In genomic region chr11:65516135-65516968, GRCh38 we compare ENCODE assay signal across 10 cellular contexts. TPM values are rescaled to one million over a fixed set of nuclear protein-coding genes. Genes with fewer than 3 reads are reported as not detected.
A peak's percentile ranks its signal among the peaks of the same experiment; 100 is the strongest.
DNase-seq lines count a peak whose midpoint lies in the region; ATAC-seq and TF ChIP-seq lines count a peak whose summit lies in the region.
"Had no signal": no experiment of that assay in that cellular context is flagged by ENCODE, and none has a peak within 500 bp of the region (broad histone marks: within the 10 kb centered on the region; RNA-seq: fewer than 3 reads in every experiment).

No MANE protein-coding gene starts in this region.

- RAD21 ChIA-PET in HCT116 (lab: Charles Lee; ENCODE audit: low non-redundant PET in 1 of 2, low total read pairs in 2 of 2, uncharacterized antibody in 2 of 2, unreplicated experiment in 2 of 2), result no interaction called here

- no peak for TF ChIP-seq RAD21 in HCT116 (IDR thresholded peaks at IDR 0.05; ENCODE audit: low read depth)

- no peak overlapping the region for H3K9ac ChIP-seq in HCT116 (ENCODE audit: low read length)

- BruUV-seq in HCT116 (replicated peaks; lab: Mats Ljungman, UMichigan), result no TSS peak

- H3K9me3 ChIP-seq in CD8-positive, alpha-beta T cell (ENCODE audit: low read length), result no peaks in the 10 kb centered on the region
- H3K9me3 ChIP-seq in HCT116 (ENCODE audit: control insufficient read depth in 1 of 2, insufficient read depth in 1 of 2, low read depth in 1 of 2, low read length in 2 of 2) (no peaks in the 10 kb centered on the region), ascending aorta (no peaks in the 10 kb centered on the region)
- H3K9me3 ChIP-seq: body of pancreas, psoas muscle had no signal

- in situ Hi-C loops in brain microvascular endothelial cell (cut with HindIII; ENCODE audit: low pct_ligation_motif_present, low sequenced_read_pairs), result no loop called here

- intact Hi-C loops in CD8-positive, alpha-beta T cell (cut with DNase I, micrococcal nuclease), result loop anchor here in 1 of 2 experiments (5.0 kb wide), 1 partner anchor 309 kb away; no protein-coding TSS in a partner anchor
- intact Hi-C loops in HCT116 (cut with micrococcal nuclease) (no loop called here), ascending aorta (cut with DNase I) (no loop called here)

- H3K4me3 Mint-ChIP-seq in CD8-positive, alpha-beta T cell, result no peak overlapping the region
- peak overlapping the region; percentile 27 for H3K4me3 Mint-ChIP-seq in central memory CD8-positive, alpha-beta T cell
- H3K4me3 Mint-ChIP-seq in nephron progenitor cell, result no peak overlapping the region

- DNase-seq in CD8-positive, alpha-beta T cell, result no peak
- DNase-seq in HCT116 (ENCODE audit: low read depth, low spot score), result no peak
- DNase-seq in central memory CD8-positive, alpha-beta T cell (ENCODE audit: low spot score in 2 of 2), result no peak
- DNase-seq in nephron progenitor cell, result no peak
- DNase-seq in brain microvascular endothelial cell, result no peak
- DNase-seq in ascending aorta (ENCODE audit: low spot score in 2 of 2), result no peak
- DNase-seq in NCI-H226, result no peak
- DNase-seq: body of pancreas; psoas muscle; stimulated activated CD4-positive, alpha-beta T cell treated with anti-CD3 and anti-CD28 coated beads, Interleukin-1b, Interleukin-23, amount 100 ng/mL, for 48 hours had no signal

- H3K27ac ChIP-seq in CD8-positive, alpha-beta T cell (ENCODE audit: low read depth, low read length), result no peak overlapping the region
- no peak overlapping the region for H3K27ac ChIP-seq in HCT116 (ENCODE audit: low read depth, low read length)
- H3K27ac ChIP-seq in brain microvascular endothelial cell, result no peak overlapping the region
- no peak overlapping the region for H3K27ac ChIP-seq in ascending aorta
- H3K27ac ChIP-seq: body of pancreas, psoas muscle had no signal

- no peaks in the 10 kb centered on the region for H3K27me3 ChIP-seq in CD8-positive, alpha-beta T cell (ENCODE audit: insufficient read depth, low read length)
- H3K27me3 ChIP-seq in HCT116 (ENCODE audit: insufficient read depth, low read length) (no peaks in the 10 kb centered on the region), brain microvascular endothelial cell (replicated peaks) (no peaks in the 10 kb centered on the region), ascending aorta (no peaks in the 10 kb centered on the region)
- H3K27me3 ChIP-seq: body of pancreas had no signal

- no peak overlapping the region for H3K4me2 ChIP-seq in HCT116 (ENCODE audit: low read length)

- CTCF ChIA-PET in CD8-positive, alpha-beta T cell (lab: Charles Lee), result interaction anchor here (0.6 to 1.5 kb wide), 3 partner anchors 34 to 149 kb away, joined by 3 to 5 read pairs (median 4); no protein-coding TSS in a partner anchor
- CTCF ChIA-PET in HCT116 (lab: Charles Lee), result no interaction called here

- no peak for ATAC-seq in CD8-positive, alpha-beta T cell
- peak; percentile 39 for ATAC-seq in HCT116
- no peak for ATAC-seq in central memory CD8-positive, alpha-beta T cell (replicated peaks; ENCODE audit: extremely low read depth, poor library complexity, severe bottlenecking)
- ATAC-seq: body of pancreas, psoas muscle had no signal

- no peaks in the 10 kb centered on the region for H3K79me2 ChIP-seq in HCT116 (ENCODE audit: insufficient read depth, low read length)

- H3K9me3 Mint-ChIP-seq in CD8-positive, alpha-beta T cell, result no peaks in the 10 kb centered on the region
- H3K9me3 Mint-ChIP-seq in central memory CD8-positive, alpha-beta T cell, result no peaks in the 10 kb centered on the region
- no peaks in the 10 kb centered on the region for H3K9me3 Mint-ChIP-seq in nephron progenitor cell

- no peak for TF ChIP-seq CTCF in CD8-positive, alpha-beta T cell (IDR thresholded peaks at IDR 0.05)
- TF ChIP-seq CTCF in HCT116 (IDR thresholded peaks at IDR 0.05 in 2 of 3, conservative IDR thresholded peaks at IDR 0.05 in 1 of 3; ENCODE audit: borderline replicate concordance in 1 of 3, insufficient read depth in 1 of 3, low read depth in 2 of 3, low read length in 2 of 3), result no peak
- no peak for TF ChIP-seq CTCF in nephron progenitor cell (IDR thresholded peaks at IDR 0.05)
- no peak for TF ChIP-seq CTCF in brain microvascular endothelial cell (IDR thresholded peaks at IDR 0.05; ENCODE audit: low read depth, low read length, missing control alignments)
- no peak for TF ChIP-seq CTCF in ascending aorta (IDR thresholded peaks at IDR 0.05)

- H3K36me3 ChIP-seq in CD8-positive, alpha-beta T cell (ENCODE audit: insufficient read depth, low read length), result no peaks in the 10 kb centered on the region
- H3K36me3 ChIP-seq in HCT116 (ENCODE audit: control insufficient read depth in 1 of 2, insufficient read depth in 2 of 2, low read length in 2 of 2) (no peaks in the 10 kb centered on the region), brain microvascular endothelial cell (replicated peaks) (no peaks in the 10 kb centered on the region), ascending aorta (no peaks in the 10 kb centered on the region)

- H3K36me3 Mint-ChIP-seq in CD8-positive, alpha-beta T cell, result no peaks in the 10 kb centered on the region
- peaks cover 9% of the 10 kb centered on the region for H3K36me3 Mint-ChIP-seq in central memory CD8-positive, alpha-beta T cell (ENCODE audit: insufficient read depth)
- no peaks in the 10 kb centered on the region for H3K36me3 Mint-ChIP-seq in nephron progenitor cell (ENCODE audit: low read depth)

- no peak for TF ChIP-seq POLR2A in HCT116 (IDR thresholded peaks at IDR 0.05; ENCODE audit: borderline replicate concordance, extremely low read depth, insufficient read depth, insufficient read length)

- POLR2A ChIA-PET in CD8-positive, alpha-beta T cell (lab: Charles Lee), result interaction anchor here (3.9 kb wide), 1 partner anchor 16 kb away, joined by 18 read pairs; the partner anchor contains the start of gene MALAT1
- POLR2A ChIA-PET in HCT116 (lab: Charles Lee), result interaction anchor here (0.6 to 1.2 kb wide), 4 partner anchors 10 to 17 kb away, joined by 3 to 4 read pairs (median 4); partner anchors contain the start of gene MALAT1

- H4K20me1 ChIP-seq in HCT116 (ENCODE audit: insufficient read depth), result no peaks in the 10 kb centered on the region

- no peaks in the 10 kb centered on the region for H3K27me3 Mint-ChIP-seq in CD8-positive, alpha-beta T cell (ENCODE audit: low read depth)
- no peaks in the 10 kb centered on the region for H3K27me3 Mint-ChIP-seq in central memory CD8-positive, alpha-beta T cell
- H3K27me3 Mint-ChIP-seq in nephron progenitor cell (ENCODE audit: low read depth, poor library complexity), result no peaks in the 10 kb centered on the region

- peaks cover 10% of the 10 kb centered on the region for H3K4me1 Mint-ChIP-seq in CD8-positive, alpha-beta T cell (ENCODE audit: low read depth)
- H3K4me1 Mint-ChIP-seq in central memory CD8-positive, alpha-beta T cell, result peaks cover 10% of the 10 kb centered on the region
- peaks cover 10% of the 10 kb centered on the region for H3K4me1 Mint-ChIP-seq in nephron progenitor cell

- H2AFZ ChIP-seq in HCT116 (ENCODE audit: low read depth, low read length, poor library complexity, severe bottlenecking), result no peak overlapping the region

- no peak overlapping the region for H3K4me3 ChIP-seq in CD8-positive, alpha-beta T cell (ENCODE audit: low read depth, low read length)
- H3K4me3 ChIP-seq in HCT116 (replicated peaks in 1 of 2; ENCODE audit: low read depth in 1 of 2, low read length in 2 of 2), result no peak overlapping the region
- no peak overlapping the region for H3K4me3 ChIP-seq in brain microvascular endothelial cell (ENCODE audit: low read depth, low read length)
- H3K4me3 ChIP-seq in ascending aorta, result no peak overlapping the region
- H3K4me3 ChIP-seq: body of pancreas, psoas muscle had no signal

- H3K9me2 ChIP-seq in HCT116 (ENCODE audit: insufficient read depth), result no peaks in the 10 kb centered on the region

- peak overlapping the region; percentile 74 for H3K27ac Mint-ChIP-seq in CD8-positive, alpha-beta T cell
- peak overlapping the region; percentile 76 for H3K27ac Mint-ChIP-seq in central memory CD8-positive, alpha-beta T cell (ENCODE audit: low read depth)
- H3K27ac Mint-ChIP-seq in nephron progenitor cell, result peak overlapping the region; percentile 21

- H3K4me1 ChIP-seq in CD8-positive, alpha-beta T cell (ENCODE audit: insufficient read depth, low read length), result peaks cover 5% of the 10 kb centered on the region
- H3K4me1 ChIP-seq in HCT116 (ENCODE audit: control insufficient read depth in 1 of 2, insufficient read depth in 2 of 2, low read length in 2 of 2), result peaks cover 5 to 15% of the 10 kb centered on the region in 2 experiments; a peak in 3 of 4 replicates
- H3K4me1 ChIP-seq in ascending aorta, result no peaks in the 10 kb centered on the region
- H3K4me1 ChIP-seq: body of pancreas, psoas muscle had no signal

TF ChIP-seq in HCT116, 20 proteins besides CTCF, POLR2A, EP300 and RAD21:
- no peak for TF ChIP-seq TCF7L2 (IDR thresholded peaks at IDR 0.05; ENCODE audit: borderline replicate concordance, extremely low read depth, insufficient read depth, insufficient read length)
- no peak for TF ChIP-seq CBX3 (IDR thresholded peaks at IDR 0.05; ENCODE audit: low read depth)

RNA-seq across cellular contexts. Expression of gene SCYL1, which starts 8.5 kb away (rescaled TPM):
- total RNA-seq in CD8-positive, alpha-beta T cell, result 10 to 100 TPM; 55.8 to 60.4 TPM
- 104 TPM for total RNA-seq in HCT116 (2021; ENCODE audit: unreplicated experiment)
- 82.4 and 84.4 TPM in 2 replicates for polyA plus RNA-seq in HCT116 (2012)
- total RNA-seq in ascending aorta, result 220 TPM

RNA-seq across cellular contexts. Expression of gene MALAT1, which starts 17.5 kb away (rescaled TPM):
- total RNA-seq in CD8-positive, alpha-beta T cell, result over 10,000 TPM; 25,886 to 26,729 TPM
- total RNA-seq in HCT116 (2021; ENCODE audit: unreplicated experiment) (6,000 TPM), ascending aorta (8,553 TPM)
- 380 and 423 TPM in 2 replicates for polyA plus RNA-seq in HCT116 (2012)

RNA-seq across cellular contexts. Expression of gene LTBP3, which starts 41.8 kb away (rescaled TPM):
- 100 to 1,000 TPM; 231 to 246 TPM for total RNA-seq in CD8-positive, alpha-beta T cell
- total RNA-seq in HCT116 (2021; ENCODE audit: unreplicated experiment) (248 TPM), ascending aorta (702 TPM)
- 238 and 328 TPM in 2 replicates for polyA plus RNA-seq in HCT116 (2012)

RNA-seq across cellular contexts. Expression of gene ZNRD2, which starts 53.9 kb away (rescaled TPM):
- 10 to 100 TPM; 35.6 to 41.4 TPM for total RNA-seq in CD8-positive, alpha-beta T cell
- total RNA-seq in HCT116 (2021; ENCODE audit: unreplicated experiment) (66.8 TPM), ascending aorta (157 TPM)
- 86.9 and 93.0 TPM in 2 replicates for polyA plus RNA-seq in HCT116 (2012)

RNA-seq across cellular contexts. Expression of gene FAM89B, which starts 56.0 kb away (rescaled TPM):
- 10 to 100 TPM; 20.6 to 20.8 TPM for total RNA-seq in CD8-positive, alpha-beta T cell
- total RNA-seq in HCT116 (2021; ENCODE audit: unreplicated experiment), result 60.0 TPM
- polyA plus RNA-seq in HCT116 (2012), result 46.1 and 52.9 TPM in 2 replicates
- total RNA-seq in ascending aorta, result 104 TPM

Comparison
In these comparisons a context has a peak if more than half of its experiments do, and no peak if none do; other contexts are left out.
1. H3K27ac Mint-ChIP-seq: peak in every context shown above with its lines; median percentile 76 in central memory CD8-positive, alpha-beta T cell; 74 in CD8-positive, alpha-beta T cell; 21 in nephron progenitor cell.